Comparison of ENCODE assay signal across 10 cellular contexts in the genomic region with DNA sequence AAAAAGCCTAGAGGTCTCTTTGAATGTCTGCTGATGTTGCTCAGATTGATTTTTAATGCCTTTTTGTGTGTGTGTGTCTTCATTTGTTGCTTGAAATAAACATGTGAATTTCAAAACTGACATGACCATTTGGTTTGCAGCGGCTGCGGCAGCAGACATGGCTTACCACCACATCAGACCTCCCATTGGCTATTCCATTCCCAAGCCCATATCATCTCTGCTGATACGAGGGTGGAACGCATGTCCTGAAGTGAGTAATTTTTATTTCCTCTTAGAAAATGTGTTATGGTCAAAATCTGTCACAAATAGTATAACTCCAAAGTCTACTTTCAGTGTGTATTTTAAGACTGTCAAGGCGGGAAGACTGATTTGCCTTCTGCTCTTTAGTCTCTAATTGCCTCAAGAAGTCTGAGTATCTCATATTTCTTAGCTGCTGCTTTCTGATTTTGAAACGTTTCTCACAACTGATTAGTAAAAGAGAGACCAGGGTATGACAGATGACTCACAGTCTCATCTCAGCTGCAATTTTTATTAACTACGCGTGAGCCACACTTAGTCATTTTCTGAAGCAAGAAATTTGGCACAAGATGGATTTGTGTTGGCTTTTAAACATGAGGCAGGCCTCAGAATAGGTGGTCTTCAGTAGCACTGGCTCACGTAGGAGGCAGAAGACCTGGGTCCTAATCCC. TPM values are rescaled to one million over a fixed set of nuclear protein-coding genes. Genes with fewer than 3 reads are reported as not detected.
DNase-seq lines count a peak whose midpoint lies in the region; ATAC-seq and TF ChIP-seq lines count a peak whose summit lies in the region.
"Had no signal": no experiment of that assay in that cellular context is flagged by ENCODE, and none has a peak within 500 bp of the region (broad histone marks: within the 10 kb centered on the region; RNA-seq: fewer than 3 reads in every experiment).

No MANE protein-coding gene starts in this region.

- TF ChIP-seq POLR2A in suprapubic skin (IDR thresholded peaks at IDR 0.05) (no peak), right lobe of liver (IDR thresholded peaks at IDR 0.05) (no peak)

- 47% methylated on average over 9 of the region's 9 CpGs for WGBS in suprapubic skin
- 34% methylated on average over 8 of the region's 9 CpGs for WGBS in right lobe of liver (ENCODE audit: insufficient coverage, low coverage, low lambda C conversion rate, missing lambda C conversion rate)

- H3K36me3 ChIP-seq in suprapubic skin (no peaks in the 10 kb centered on the region), right lobe of liver (no peaks in the 10 kb centered on the region)

- H3K27me3 ChIP-seq in suprapubic skin (no peaks in the 10 kb centered on the region), right lobe of liver (no peaks in the 10 kb centered on the region)

- intact Hi-C loops in Right ventricle myocardium inferior (cut with DNase I) (no loop called here), cardiac septum (cut with DNase I) (loop anchor here (10.0 kb wide), 1 partner anchor 229 kb away; a partner anchor contains a TSS), right lobe of liver (cut with DNase I) (no loop called here)

- H3K9me3 ChIP-seq in suprapubic skin, result no peaks in the 10 kb centered on the region
- no peaks in the 10 kb centered on the region for H3K9me3 ChIP-seq in right lobe of liver

- H3K4me1 ChIP-seq in suprapubic skin (no peaks in the 10 kb centered on the region), right lobe of liver (no peaks in the 10 kb centered on the region)

- no peak overlapping the region for H3K4me3 ChIP-seq in suprapubic skin
- H3K4me3 ChIP-seq in right lobe of liver, result no peak overlapping the region

- ATAC-seq in Right ventricle myocardium inferior (peak; percentile 51), HG02981 (IDR thresholded peaks at IDR 0.05; ENCODE audit: unreplicated experiment) (peak; percentile 72), right lobe of liver (no peak)
- ATAC-seq: naive thymus-derived CD4-positive, alpha-beta T cell had no signal

- no peak for TF ChIP-seq CTCF in suprapubic skin (IDR thresholded peaks at IDR 0.05)
- TF ChIP-seq CTCF in right lobe of liver (IDR thresholded peaks at IDR 0.05), result no peak

- no peak for TF ChIP-seq EP300 in suprapubic skin (IDR thresholded peaks at IDR 0.05)

- H3K27ac ChIP-seq in suprapubic skin (peak overlapping the region; percentile 51), right lobe of liver (no peak overlapping the region)

- no peak for DNase-seq in Right ventricle myocardium inferior (ENCODE audit: missing footprints)
- no peak for DNase-seq in cardiac septum (ENCODE audit: low spot score)
- DNase-seq in amniotic epithelial cell (ENCODE audit: low read depth), result peak; percentile 21
- DNase-seq in suprapubic skin (ENCODE audit: low spot score in 2 of 2), result no peak
- no peak for DNase-seq in DMS53 treated with DMSO at 0.1 percent for 48 hours (lab: John Stamatoyannopoulos, UW; ENCODE audit: unreplicated experiment)
- DNase-seq in SW480 (ENCODE audit: low spot score), result no peak
- no peak for DNase-seq in right lobe of liver
- DNase-seq: activated naive CD4-positive, alpha-beta T cell treated with Interleukin-2 at 50 U/mL for 16 hours; naive thymus-derived CD4-positive, alpha-beta T cell had no signal

RNA-seq across cellular contexts. Expression of a gene that starts 49.0 kb away (rescaled TPM):
- total RNA-seq in Right ventricle myocardium inferior (not detected), cardiac septum (not detected), suprapubic skin (not detected), right lobe of liver (not detected)
- total RNA-seq: naive thymus-derived CD4-positive, alpha-beta T cell had no signal

Comparison
In these comparisons a context has a peak if more than half of its experiments do, and no peak if none do; other contexts are left out.
1. ATAC-seq: peak in Right ventricle myocardium inferior (single experiment) and HG02981 (single experiment); none in right lobe of liver (0 of 4).